Comparison of ENCODE assay signal across 17 cellular contexts in genomic region chr9:70261131-70261870, GRCh38. TPM values are rescaled to one million over a fixed set of nuclear protein-coding genes. Genes with fewer than 3 reads are reported as not detected.
DNase-seq lines count a peak whose midpoint lies in the region; FAIRE-seq and TF ChIP-seq lines count a peak whose summit lies in the region.
"Had no signal": no experiment of that assay in that cellular context is flagged by ENCODE, and none has a peak within 500 bp of the region (broad histone marks: within the 10 kb centered on the region; RNA-seq: fewer than 3 reads in every experiment).

No MANE protein-coding gene starts in this region.

- H2BK15ac ChIP-seq in H1 (ENCODE audit: low read length), result no peak overlapping the region

- no peak overlapping the region for H2BK120ac ChIP-seq in H1 (replicated peaks; ENCODE audit: low read depth, low read length)

- no peak overlapping the region for H3K14ac ChIP-seq in H1 (ENCODE audit: insufficient read length)

- H3K27me3 ChIP-seq in H1 (replicated peaks in 1 of 4; ENCODE audit: control insufficient read depth in 3 of 4, extremely low read depth in 1 of 4, insufficient read depth in 3 of 4, low read length in 3 of 4), result no peaks in the 10 kb centered on the region
- H3K27me3 ChIP-seq: right atrium auricular region had no signal

- CTCF ChIA-PET in RWPE1 (lab: Yijun Ruan, JAX) (interaction anchor here (0.5 to 0.6 kb wide), 3 partner anchors 13 to 1040 kb away, joined by 3 to 5 read pairs (median 3); no protein-coding TSS in a partner anchor), H1 (lab: Charles Lee; ENCODE audit: partially characterized antibody) (interaction anchor here (1.1 kb wide), 1 partner anchor 32 kb away, joined by 4 read pairs; no protein-coding TSS in a partner anchor)

- no peak overlapping the region for H3K9ac ChIP-seq in H1 (replicated peaks in 1 of 4; ENCODE audit: extremely low read depth in 1 of 4, low read depth in 3 of 4, low read length in 3 of 4)

- no peaks in the 10 kb centered on the region for H3K79me1 ChIP-seq in H1 (ENCODE audit: low read depth, low read length)

- no peak overlapping the region for H4K8ac ChIP-seq in H1 (ENCODE audit: extremely low read depth, insufficient read depth, low read length)

- H2BK20ac ChIP-seq in H1 (ENCODE audit: low read length), result no peak overlapping the region

- no peak for TF ChIP-seq EP300 in H1 (IDR thresholded peaks at IDR 0.05; ENCODE audit: borderline replicate concordance in 1 of 2, low read depth in 2 of 2, low read length in 2 of 2)

- H3K27ac Mint-ChIP-seq in T-helper 1 cell treated with Interleukin-12 subunit alpha and Interleukin-12 subunit beta and Interleukin-4 antibody, amounts not matched to agents 30 μg/mL and 1 μg/mL, for 36 hours, result no peak overlapping the region
- H3K27ac Mint-ChIP-seq in progenitor cell of endocrine pancreas, result no peak overlapping the region

- no peak overlapping the region for H2BK12ac ChIP-seq in H1 (ENCODE audit: low read depth, low read length)

- no peaks in the 10 kb centered on the region; the same call in 1 of the 2 replicates for H3K23me2 ChIP-seq in H1 (ENCODE audit: low read depth, low read length)

- H3K4me3 ChIP-seq in H1 (ENCODE audit: extremely low read depth in 1 of 4, insufficient read depth in 2 of 4, low read depth in 3 of 4, low read length in 4 of 4), result no peak overlapping the region
- H3K4me3 ChIP-seq: right atrium auricular region had no signal

- no peak overlapping the region for H3K18ac ChIP-seq in H1 (ENCODE audit: extremely low read depth, low read length)

- H4K5ac ChIP-seq in H1 (ENCODE audit: insufficient read length, low read depth, low read length), result no peak overlapping the region

- H4K91ac ChIP-seq in H1 (replicated peaks; ENCODE audit: insufficient read length, low read length), result no peak overlapping the region

- no peak overlapping the region for H3K23ac ChIP-seq in H1 (ENCODE audit: insufficient read length)

- no peak overlapping the region for H3K56ac ChIP-seq in H1 (replicated peaks; ENCODE audit: insufficient read length, low read depth, low read length)

- H3K4me1 Mint-ChIP-seq in T-helper 1 cell treated with Interleukin-12 subunit alpha and Interleukin-12 subunit beta and Interleukin-4 antibody, amounts not matched to agents 30 μg/mL and 1 μg/mL, for 36 hours (ENCODE audit: low read depth), result peaks cover 44% of the 10 kb centered on the region
- peaks cover 47% of the 10 kb centered on the region for H3K4me1 Mint-ChIP-seq in progenitor cell of endocrine pancreas (ENCODE audit: low read depth)

- no peak for FAIRE-seq in H1 (lab: Jason Lieb, UNC)
- FAIRE-seq: A549, G401.6 had no signal

- no peak overlapping the region for H2AK5ac ChIP-seq in H1 (ENCODE audit: low read depth, low read length)

- no peaks in the 10 kb centered on the region for H3K9me3 Mint-ChIP-seq in T-helper 1 cell treated with Interleukin-12 subunit alpha and Interleukin-12 subunit beta and Interleukin-4 antibody, amounts not matched to agents 30 μg/mL and 1 μg/mL, for 36 hours
- H3K9me3 Mint-ChIP-seq in progenitor cell of endocrine pancreas (ENCODE audit: low read depth), result no peaks in the 10 kb centered on the region

- no peak overlapping the region for H2BK5ac ChIP-seq in H1 (ENCODE audit: low read depth, low read length)

- POLR2A ChIA-PET in RWPE1 (lab: Yijun Ruan, JAX; ENCODE audit: low non-redundant PET) (no interaction called here), H1 (lab: Charles Lee; ENCODE audit: partially characterized antibody) (interaction anchor here (0.8 to 1.9 kb wide), 2 partner anchors 9 to 11 kb away, joined by 3 to 5 read pairs; no protein-coding TSS in a partner anchor)

- no peak overlapping the region for H3K4ac ChIP-seq in H1 (replicated peaks; ENCODE audit: insufficient read length, low read depth, low read length)

- peaks cover 6 to 7% of the 10 kb centered on the region in 2 experiments for H4K20me1 ChIP-seq in H1 (replicated peaks in 1 of 2; ENCODE audit: control insufficient read depth in 1 of 2, insufficient read depth in 2 of 2, low read length in 2 of 2)

- no peaks in the 10 kb centered on the region for H3K27me3 Mint-ChIP-seq in T-helper 1 cell treated with Interleukin-12 subunit alpha and Interleukin-12 subunit beta and Interleukin-4 antibody, amounts not matched to agents 30 μg/mL and 1 μg/mL, for 36 hours (ENCODE audit: low read depth)
- no peaks in the 10 kb centered on the region for H3K27me3 Mint-ChIP-seq in progenitor cell of endocrine pancreas

- no peak for TF ChIP-seq POLR2A in H1 (IDR thresholded peaks at IDR 0.05; ENCODE audit: control extremely low read depth in 1 of 2, low read depth in 2 of 2, low read length in 2 of 2)

- peak overlapping the region; percentile 36 to 86; a peak in 2 of 4 replicates for H3K4me2 ChIP-seq in H1 (ENCODE audit: insufficient read depth in 1 of 2, low read depth in 2 of 2, low read length in 2 of 2)

- H3K79me2 ChIP-seq in H1 (ENCODE audit: control insufficient read depth in 1 of 2, insufficient read depth in 2 of 2, low read length in 2 of 2), result peaks cover 9 to 57% of the 10 kb centered on the region in 2 experiments

- H3K36me3 Mint-ChIP-seq in T-helper 1 cell treated with Interleukin-12 subunit alpha and Interleukin-12 subunit beta and Interleukin-4 antibody, amounts not matched to agents 30 μg/mL and 1 μg/mL, for 36 hours (ENCODE audit: low read depth), result peaks cover 45% of the 10 kb centered on the region
- peaks cover 27% of the 10 kb centered on the region for H3K36me3 Mint-ChIP-seq in progenitor cell of endocrine pancreas (ENCODE audit: insufficient read depth)

- H2AFZ ChIP-seq in H1 (ENCODE audit: low read length), result no peak overlapping the region

- peaks cover 0 to 27% (median 8%) of the 10 kb centered on the region in 4 experiments; a peak in 5 of 8 replicates for H3K36me3 ChIP-seq in H1 (ENCODE audit: control insufficient read depth in 2 of 4, insufficient read depth in 4 of 4, low read length in 3 of 4)

- no peak for TF ChIP-seq CTCF in RWPE1 (conservative IDR thresholded peaks at IDR 0.05; ENCODE audit: low read depth)
- TF ChIP-seq CTCF in H1 (IDR thresholded peaks at IDR 0.05; ENCODE audit: control extremely low read depth in 1 of 3, insufficient read depth in 1 of 3, low read depth in 1 of 3, low read length in 3 of 3), result no peak
- no peak for TF ChIP-seq CTCF in progenitor cell of endocrine pancreas (IDR thresholded peaks at IDR 0.05; ENCODE audit: unreplicated experiment)
- TF ChIP-seq CTCF in GM20000 (IDR thresholded peaks at IDR 0.05; ENCODE audit: extremely low read depth, missing control alignments), result no peak

- H3K4me1 ChIP-seq in H1 (replicated peaks in 1 of 4; ENCODE audit: control insufficient read depth in 3 of 4, insufficient read depth in 4 of 4, low read length in 3 of 4), result peaks cover 0 to 4% (median 2%) of the 10 kb centered on the region in 4 experiments; a peak in 3 of 7 replicates

- DNase-seq in T-helper 1 cell (no peak), RWPE1 (ENCODE audit: low spot score) (peak; percentile 14), H1 (ENCODE audit: low read depth in 1 of 2, low spot score in 2 of 2) (no peak), progenitor cell of endocrine pancreas (ENCODE audit: low spot score, unreplicated experiment) (no peak), CD1c-positive myeloid dendritic cell (ENCODE audit: extremely low spot score) (no peak), GM20000 (ENCODE audit: low spot score) (no peak)
- no peak for DNase-seq in central memory CD4-positive, alpha-beta T cell
- DNase-seq: amygdala, kidney glomerular epithelial cell, NCI-H1417 had no signal

- H3K9me3 ChIP-seq in H1 (ENCODE audit: insufficient read depth in 2 of 2, low read depth in 1 of 2, low read length in 1 of 2), result no peaks in the 10 kb centered on the region
- H3K9me3 ChIP-seq: A549, HAP-1, right atrium auricular region had no signal

- WGBS in H1 (ENCODE audit: extremely low coverage in 1 of 2, insufficient coverage in 1 of 2, insufficient read length in 1 of 2, insufficient replicate concordance in 2 of 2, low coverage in 1 of 2, low lambda C conversion rate in 2 of 2, missing lambda C conversion rate in 1 of 2), 2 experiments, result 88% methylated on average over 4 of the region's 4 CpGs; no CpG with 5 or more reads in 1 of the 2 experiments

- TF ChIP-seq RAD21 in H1 (IDR thresholded peaks at IDR 0.05 in 1 of 2, conservative IDR thresholded peaks at IDR 0.05 in 1 of 2; ENCODE audit: low read depth in 2 of 2, low read length in 2 of 2), result no peak

- H3K27ac ChIP-seq in RWPE1 (no peak overlapping the region), H1 (ENCODE audit: low read depth, low read length) (no peak overlapping the region)
- H3K27ac ChIP-seq: A549, HL-60, VCaP had no signal

- peak overlapping the region; percentile 94 for H3K4me3 Mint-ChIP-seq in T-helper 1 cell treated with Interleukin-12 subunit alpha and Interleukin-12 subunit beta and Interleukin-4 antibody, amounts not matched to agents 30 μg/mL and 1 μg/mL, for 36 hours
- H3K4me3 Mint-ChIP-seq in progenitor cell of endocrine pancreas (ENCODE audit: low read depth), result peak overlapping the region; percentile 88

TF ChIP-seq in H1, 55 proteins besides CTCF, POLR2A, EP300 and RAD21 (continues in another document):
- TF ChIP-seq KDM4A (IDR thresholded peaks at IDR 0.05; ENCODE audit: low read depth, low read length, severe bottlenecking) (no peak), BCL11A (IDR thresholded peaks at IDR 0.05; ENCODE audit: low read depth in 2 of 2, low read length in 2 of 2) (no peak), NANOG (IDR thresholded peaks at IDR 0.05; ENCODE audit: insufficient read depth, low read depth, low read length, poor library complexity, severe bottlenecking) (no peak), TAF7 (optimal IDR thresholded peaks at IDR 0.05; ENCODE audit: borderline replicate concordance, low read depth, low read length) (no peak), JUN (IDR thresholded peaks at IDR 0.05; ENCODE audit: low read depth, low read length) (no peak), SRF (IDR thresholded peaks at IDR 0.05; ENCODE audit: low read depth, low read length) (no peak), BACH1 (IDR thresholded peaks at IDR 0.05; ENCODE audit: low read length) (no peak)

RNA-seq across cellular contexts. Expression of gene SMC5, which starts 2.5 kb away (rescaled TPM):
- 22.5 and 22.6 TPM in 2 replicates for total RNA-seq in H1 (2021; fragmentation: NEBNext Ultra II Directional; extraction: Animal tissue kit (Norgen Biotek cat#: 25700))
- polyA plus RNA-seq in H1 (2011; rRNA removed), result 3.8 and 4.5 TPM in 2 replicates
- 8.3 TPM for polyA plus RNA-seq in H1 (2011; cell fraction: cytosol; rRNA removed)
- polyA plus RNA-seq in H1 (2011; cell fraction: nucleus; rRNA removed), result 4.8 TPM
- 6.3 to 16.5 TPM (median 7.3 TPM) in 4 replicates for polyA plus RNA-seq in H1 (2012, experiment 1 of 2)
- polyA plus RNA-seq in H1 (2012, experiment 2 of 2), result 0.50 TPM
- polyA plus RNA-seq in H1 (2013, experiment 1 of 2), result 17.1 TPM
- 15.6 TPM for polyA plus RNA-seq in H1 (2013, experiment 2 of 2)
- 5.3 and 8.9 TPM in 2 replicates for polyA minus RNA-seq in H1 (2011; rRNA and poly(A)+ RNA removed)
- 7.9 TPM for polyA minus RNA-seq in H1 (2011; cell fraction: cytosol; rRNA and poly(A)+ RNA removed)
- polyA minus RNA-seq in H1 (2011; cell fraction: nucleus; rRNA and poly(A)+ RNA removed), result 16.3 TPM
- 39.6 and 42.8 TPM in 2 replicates for total RNA-seq in progenitor cell of endocrine pancreas
